Comparison of ENCODE assay signal across 4 cellular contexts in genomic region chrX:123129805-123130204, GRCh38. TPM values are rescaled to one million over a fixed set of nuclear protein-coding genes. Genes with fewer than 3 reads are reported as not detected.
"Had no signal": no experiment of that assay in that cellular context is flagged by ENCODE, and none has a peak within 500 bp of the region (broad histone marks: within the 10 kb centered on the region; RNA-seq: fewer than 3 reads in every experiment).

No MANE protein-coding gene starts in this region.

RNA-seq across cellular contexts. Expression of gene GRIA3, which starts 54.3 kb away (rescaled TPM):
- total RNA-seq: HepG2, HT1080, IMR-90, K562 had no signal
